Comparison of ENCODE assay signal across 20 cellular contexts in genomic region chr4:94833394-94833793, GRCh38.
DNase-seq lines count a peak whose midpoint lies in the region; ATAC-seq, FAIRE-seq and TF ChIP-seq lines count a peak whose summit lies in the region.
"Had no signal": no experiment of that assay in that cellular context is flagged by ENCODE, and none has a peak within 500 bp of the region (broad histone marks: within the 10 kb centered on the region; RNA-seq: fewer than 3 reads in every experiment).

No MANE protein-coding gene starts in this region.

- H2BK20ac ChIP-seq in IMR-90 (ENCODE audit: low read depth, low read length) = no peak overlapping the region

- in situ Hi-C loops in IMR-90 (cut with MboI; ENCODE audit: low sequenced_read_pairs) (no loop called here), HepG2 (cut with HindIII; ENCODE audit: extremely low pct_ligation_motif_present, low pct_unique_long_range_greater_than_20kb) (no loop called here)

- no peaks in the 10 kb centered on the region for H3K9me3 ChIP-seq in IMR-90 (ENCODE audit: control insufficient read depth, insufficient read depth, low read length)
- no peaks in the 10 kb centered on the region for H3K9me3 ChIP-seq in HepG2 (ENCODE audit: low read length)
- H3K9me3 ChIP-seq: HAP-1 had no signal

- H3K56ac ChIP-seq in IMR-90 (ENCODE audit: extremely low read depth, insufficient read depth, low read length) = no peak overlapping the region

- CTCF ChIA-PET in IMR-90 (lab: Yijun Ruan, JAX) = no interaction called here
- CTCF ChIA-PET in HepG2 (lab: Yijun Ruan, JAX; ENCODE audit: low intra/inter-chr PET ratio, low total read pairs) = no interaction called here

- no peaks in the 10 kb centered on the region for H3K79me1 ChIP-seq in IMR-90 (ENCODE audit: low read depth in 1 of 2, low read length in 2 of 2)

- no peak overlapping the region for H2AK9ac ChIP-seq in IMR-90 (replicated peaks; ENCODE audit: low read depth, low read length, poor library complexity)

- no peak for TF ChIP-seq EP300 in HepG2 (IDR thresholded peaks at IDR 0.05; ENCODE audit: low read depth in 2 of 2, low read length in 2 of 2)
- no peak for TF ChIP-seq EP300 in HepG2 (CRISPR knock-in tag; IDR thresholded peaks at IDR 0.05; ENCODE audit: borderline replicate concordance)

- H2BK5ac ChIP-seq in IMR-90 (ENCODE audit: low read depth, low read length, poor library complexity, severe bottlenecking) = no peak overlapping the region

- TF ChIP-seq CTCF in IMR-90 (conservative IDR thresholded peaks at IDR 0.05; ENCODE audit: low read depth, low read length) (no peak), foreskin fibroblast (IDR thresholded peaks at IDR 0.05; ENCODE audit: low read depth, low read length) (no peak), HFFc6 (IDR thresholded peaks at IDR 0.05) (no peak), HepG2 (CRISPR knock-in tag; IDR thresholded peaks at IDR 0.05) (no peak)

- H2AFZ ChIP-seq in IMR-90 (replicated peaks; ENCODE audit: low read length, poor library complexity) (no peak overlapping the region), HepG2 (ENCODE audit: low read length) (no peak overlapping the region)

- no peak for TF ChIP-seq RAD21 in IMR-90 (IDR thresholded peaks at IDR 0.05; ENCODE audit: low read length)
- TF ChIP-seq RAD21 in HepG2 (CRISPR knock-in tag; IDR thresholded peaks at IDR 0.05) = no peak

- H3K4me3 Mint-ChIP-seq in HFFc6 = no peak overlapping the region
- H3K4me3 Mint-ChIP-seq: B cell; CD4-positive, alpha-beta T cell had no signal

- H3K4me3 ChIP-seq in IMR-90 (ENCODE audit: insufficient read depth, low read depth, low read length) = no peak overlapping the region
- H3K4me3 ChIP-seq in foreskin fibroblast (ENCODE audit: low read depth in 1 of 2, low read length in 2 of 2) = no peak overlapping the region
- H3K4me3 ChIP-seq in skeletal muscle cell (ENCODE audit: low read depth, low read length) = no peak overlapping the region
- no peak overlapping the region for H3K4me3 ChIP-seq in HepG2 (replicated peaks in 1 of 3; ENCODE audit: insufficient read depth in 1 of 3, low read depth in 2 of 3, low read length in 3 of 3)
- H3K4me3 ChIP-seq: HAP-1 had no signal

- no peaks in the 10 kb centered on the region for H4K20me1 ChIP-seq in IMR-90 (ENCODE audit: insufficient read depth, low read length)
- no peaks in the 10 kb centered on the region for H4K20me1 ChIP-seq in HepG2 (ENCODE audit: insufficient read depth, low read length)

- H3K23ac ChIP-seq in IMR-90 (ENCODE audit: low read depth, low read length) = no peak overlapping the region

- H3K27ac ChIP-seq in IMR-90 (ENCODE audit: insufficient read depth, low read length) (no peak overlapping the region), HepG2 (ENCODE audit: extremely low read length, insufficient read depth, low read length) (no peak overlapping the region)

- dilution Hi-C loops in IMR-90 (cut with HindIII; ENCODE audit: low sequenced_read_pairs, unreplicated experiment) = no loop called here

- H3K4me2 ChIP-seq in IMR-90 (ENCODE audit: low read depth, low read length) (no peak overlapping the region), HepG2 (ENCODE audit: low read depth, low read length) (no peak overlapping the region)

- no peaks in the 10 kb centered on the region for H3K27me3 ChIP-seq in IMR-90 (ENCODE audit: control insufficient read depth, insufficient read depth, low read length)
- no peaks in the 10 kb centered on the region for H3K27me3 ChIP-seq in HepG2 (ENCODE audit: control insufficient read depth in 1 of 2, insufficient read depth in 2 of 2, low read length in 2 of 2)

- H3K36me3 Mint-ChIP-seq in HFFc6 (ENCODE audit: low read depth) = no peaks in the 10 kb centered on the region

- BruUV-seq in IMR-90 (replicated peaks; lab: Mats Ljungman, UMichigan) (no TSS peak), HepG2 (replicated peaks; lab: Mats Ljungman, UMichigan) (no TSS peak)

- H3K4me1 ChIP-seq in IMR-90 (ENCODE audit: control insufficient read depth, insufficient read depth, low read length) (peaks cover 2% of the 10 kb centered on the region; the same call in 1 of the 2 replicates), HepG2 (ENCODE audit: insufficient read depth, low read length) (no peaks in the 10 kb centered on the region)
- H3K4me1 ChIP-seq: HAP-1 had no signal

- H4K91ac ChIP-seq in IMR-90 (ENCODE audit: insufficient read depth, low read depth, low read length) = no peak overlapping the region

- intact Hi-C loops in IMR-90 (cut with micrococcal nuclease) = no loop called here
- intact Hi-C loops in HepG2 (cut with micrococcal nuclease; ENCODE audit: unreplicated experiment) = no loop called here

- DNase-seq in IMR-90 (peak; percentile 11), brain pericyte (ENCODE audit: low read depth, low spot score) (peak; percentile 4), foreskin fibroblast (peak; percentile 17 to 25), skeletal muscle cell (ENCODE audit: low read depth) (peak; percentile 68), NCI-H1694 (lab: John Stamatoyannopoulos, UW) (no peak), HFFc6 (no peak), HepG2 (ENCODE audit: low spot score) (no peak)
- DNase-seq: ACHN; C1 segment of cervical spinal cord; Calu3; CD4-positive, alpha-beta T cell; DMS153; DMS79 treated with DMSO at 0.1 percent for 48 hours; EL had no signal

- H2AK5ac ChIP-seq in IMR-90 (ENCODE audit: low read depth, low read length) = no peak overlapping the region

- H3K14ac ChIP-seq in IMR-90 (replicated peaks; ENCODE audit: low read depth, low read length) = no peak overlapping the region

- ATAC-seq in IMR-90 (ENCODE audit: low read depth) (no peak), GM19023 (IDR thresholded peaks at IDR 0.05; ENCODE audit: unreplicated experiment) (no peak), HepG2 (no peak)

- H4K8ac ChIP-seq in IMR-90 (ENCODE audit: low read depth in 2 of 2, low read length in 2 of 2) = no peak overlapping the region

- H3K9ac ChIP-seq in IMR-90 (ENCODE audit: low read depth, low read length) = no peak overlapping the region
- H3K9ac ChIP-seq in HepG2 (ENCODE audit: insufficient read depth, low read depth, low read length) = no peak overlapping the region

- peaks cover 6% of the 10 kb centered on the region for H3K27me3 Mint-ChIP-seq in HFFc6 (ENCODE audit: insufficient read depth)
- H3K27me3 Mint-ChIP-seq: B cell; CD4-positive, alpha-beta T cell had no signal

- FAIRE-seq in HepG2 (lab: Jason Lieb, UNC) = no peak
- FAIRE-seq: G401.6, GM12891, H1 had no signal

- H3K18ac ChIP-seq in IMR-90 (ENCODE audit: low read depth, low read length) = no peak overlapping the region

- peaks cover 3% of the 10 kb centered on the region; the same call in 1 of the 2 replicates for H3K9me1 ChIP-seq in IMR-90 (ENCODE audit: insufficient read depth, low read length)

- POLR2A ChIA-PET in IMR-90 (lab: Charles Lee; ENCODE audit: unreplicated experiment) (no interaction called here), HepG2 (lab: Yijun Ruan, JAX) (no interaction called here)

- H4K5ac ChIP-seq in IMR-90 (ENCODE audit: low read depth, low read length) = no peak overlapping the region

- WGBS in IMR-90 (ENCODE audit: extremely low coverage in 2 of 2, insufficient read length in 1 of 2), 2 experiments = no CpG with 5 or more reads among the region's 1 CpG
- WGBS in HepG2 (ENCODE audit: low lambda C conversion rate) = 0% methylated on average over 1 of the region's 1 CpG

- no peaks in the 10 kb centered on the region; the same call in 1 of the 2 replicates for H3K4me1 Mint-ChIP-seq in HFFc6 (ENCODE audit: low read depth)
- H3K4me1 Mint-ChIP-seq: B cell had no signal

- no peak overlapping the region for H2BK120ac ChIP-seq in IMR-90 (ENCODE audit: low read depth, low read length)

- H3K79me2 ChIP-seq in HepG2 (ENCODE audit: insufficient read depth, low read length) = no peaks in the 10 kb centered on the region

- no peaks in the 10 kb centered on the region for H3K9me3 Mint-ChIP-seq in HFFc6
- H3K9me3 Mint-ChIP-seq: CD4-positive, alpha-beta T cell had no signal

- H2BK15ac ChIP-seq in IMR-90 (ENCODE audit: low read depth, low read length) = no peak overlapping the region

- no peak overlapping the region for H3K4ac ChIP-seq in IMR-90 (ENCODE audit: low read depth, low read length)

- no peak overlapping the region for H3K27ac Mint-ChIP-seq in HFFc6
- H3K27ac Mint-ChIP-seq: B cell; CD4-positive, alpha-beta T cell had no signal

- H3K36me3 ChIP-seq in IMR-90 (ENCODE audit: control insufficient read depth, insufficient read depth, low read length) (no peaks in the 10 kb centered on the region), HepG2 (replicated peaks in 1 of 2; ENCODE audit: control insufficient read depth in 1 of 2, insufficient read depth in 2 of 2, low read length in 2 of 2) (no peaks in the 10 kb centered on the region)
- H3K36me3 ChIP-seq: HAP-1 had no signal

- TF ChIP-seq POLR2A in IMR-90 (IDR thresholded peaks at IDR 0.05; ENCODE audit: low read depth, low read length) (no peak), HepG2 (IDR thresholded peaks at IDR 0.05; ENCODE audit: insufficient read depth in 1 of 2, low read depth in 2 of 2, low read length in 2 of 2) (no peak)

TF ChIP-seq in IMR-90, 13 proteins besides CTCF, POLR2A, EP300 and RAD21 (continues in another document):
- TF ChIP-seq RCOR1 (IDR thresholded peaks at IDR 0.05; ENCODE audit: insufficient replicate concordance, low read length) (no peak), CHD1 (IDR thresholded peaks at IDR 0.05; ENCODE audit: low read depth, low read length) (no peak), RFX5 (IDR thresholded peaks at IDR 0.05; ENCODE audit: low read depth, low read length) (no peak), CEBPB (IDR thresholded peaks at IDR 0.05; ENCODE audit: low read depth, low read length) (no peak), FOS (IDR thresholded peaks at IDR 0.05; ENCODE audit: low read depth, low read length) (no peak), SMC3 (IDR thresholded peaks at IDR 0.05; ENCODE audit: low read depth, low read length) (no peak), MXI1 (IDR thresholded peaks at IDR 0.05; ENCODE audit: borderline replicate concordance, low read depth, low read length) (no peak), NFE2L2 (IDR thresholded peaks at IDR 0.05; ENCODE audit: low read depth, low read length) (no peak)

TF ChIP-seq in HepG2, 621 proteins besides CTCF, POLR2A, EP300 and RAD21 (continues in another document):
- TF ChIP-seq ZNF784 (CRISPR knock-in tag; IDR thresholded peaks at IDR 0.05; ENCODE audit: borderline replicate concordance) = no peak
- no peak for TF ChIP-seq MIER2 (CRISPR knock-in tag; IDR thresholded peaks at IDR 0.05)
- TF ChIP-seq ZNF552 (CRISPR knock-in tag; IDR thresholded peaks at IDR 0.05; ENCODE audit: borderline replicate concordance) = no peak

Comparison
In these comparisons a context has a peak if more than half of its experiments do, and no peak if none do; other contexts are left out.
1. DNase-seq: peak in IMR-90 (single experiment), brain pericyte (single experiment), foreskin fibroblast (2 of 2) and skeletal muscle cell (single experiment); none in NCI-H1694 (single experiment), HFFc6 (single experiment) and HepG2 (single experiment).